In the genomic region with DNA sequence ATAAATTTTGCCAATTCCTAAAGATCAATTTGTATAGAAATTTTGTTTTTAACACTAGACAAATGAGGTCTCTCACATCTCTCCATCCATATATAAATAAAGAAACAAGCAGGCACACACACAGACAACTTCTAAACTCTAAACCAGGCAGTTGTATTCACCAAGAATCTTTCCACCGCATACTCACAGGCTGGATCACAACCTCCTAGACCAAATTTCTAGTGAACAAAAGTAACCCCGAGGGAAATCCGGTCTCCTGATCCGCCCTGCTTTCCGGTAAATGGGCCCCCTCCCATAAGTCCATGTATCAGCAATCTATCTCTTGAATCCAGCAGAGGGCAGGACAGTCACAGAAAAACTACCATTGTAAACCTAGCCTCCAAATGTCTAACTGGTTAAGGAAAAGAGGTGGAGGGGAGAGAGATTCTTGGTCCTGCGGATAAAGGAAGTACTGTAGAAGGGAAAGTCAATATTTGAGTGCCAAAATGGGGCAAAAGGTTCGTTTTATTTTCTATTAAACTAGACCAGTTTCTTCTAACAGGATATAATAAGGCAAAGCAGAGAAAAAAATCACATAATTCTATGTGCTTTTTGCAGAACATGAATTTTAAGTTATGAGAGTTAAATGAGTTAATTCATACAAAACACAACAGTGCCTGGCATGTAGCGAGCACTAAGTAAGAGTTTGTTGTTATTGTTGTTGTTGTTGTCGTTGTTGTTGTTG, we compare ENCODE assay signal across 1 cellular context.
TF ChIP-seq lines count a peak whose summit lies in the region.

No MANE protein-coding gene starts in this region.

TF ChIP-seq in HepG2, 621 proteins besides CTCF, POLR2A, EP300 and RAD21 (continued from another document and continues in another):
- TF ChIP-seq ZNF614 (CRISPR knock-in tag; IDR thresholded peaks at IDR 0.05; ENCODE audit: borderline replicate concordance) (0 out of 2 replicates have a peak, but pooled peaks have one; percentile 29), CAMTA2 (CRISPR knock-in tag; IDR thresholded peaks at IDR 0.05; ENCODE audit: borderline replicate concordance) (no peak), PBX2 (CRISPR knock-in tag; IDR thresholded peaks at IDR 0.05) (no peak), PCBP2 (optimal IDR thresholded peaks at IDR 0.05; ENCODE audit: low read depth, low read length, poor library complexity, severe bottlenecking) (no peak), IRF2 (CRISPR knock-in tag; IDR thresholded peaks at IDR 0.05) (no peak), RAD51 (IDR thresholded peaks at IDR 0.05; ENCODE audit: borderline replicate concordance) (no peak), MBD4 (IDR thresholded peaks at IDR 0.05; ENCODE audit: borderline replicate concordance, low read length) (no peak), NFE2 (CRISPR knock-in tag; IDR thresholded peaks at IDR 0.05) (no peak), ZNF7 (CRISPR knock-in tag; IDR thresholded peaks at IDR 0.05) (peak; percentile 8; the same call in 1 of the 2 replicates), THRA (CRISPR knock-in tag; IDR thresholded peaks at IDR 0.05; ENCODE audit: borderline replicate concordance) (0 out of 2 replicates have a peak, but pooled peaks have one; percentile 9), ZNF382 (CRISPR knock-in tag; IDR thresholded peaks at IDR 0.05; ENCODE audit: borderline replicate concordance) (no peak), ZNF256 (CRISPR knock-in tag; conservative IDR thresholded peaks at IDR 0.05) (no peak), KLF16 (CRISPR knock-in tag; IDR thresholded peaks at IDR 0.05) (peak in 1 of 2 experiments; percentile 31; a peak in 1 of 4 replicates), SALL1 (CRISPR knock-in tag; IDR thresholded peaks at IDR 0.05) (no peak), ZC3H4 (CRISPR knock-in tag; IDR thresholded peaks at IDR 0.05; ENCODE audit: borderline replicate concordance) (no peak), ZNF441 (CRISPR knock-in tag; IDR thresholded peaks at IDR 0.05; ENCODE audit: borderline replicate concordance) (no peak), ZNF331 (CRISPR knock-in tag; IDR thresholded peaks at IDR 0.05) (0 out of 2 replicates have a peak, but pooled peaks have one; percentile 20), ATRX (CRISPR knock-in tag; IDR thresholded peaks at IDR 0.05; ENCODE audit: borderline replicate concordance) (no peak), ZNF558 (CRISPR knock-in tag; IDR thresholded peaks at IDR 0.05; ENCODE audit: borderline replicate concordance) (no peak), ATF6 (CRISPR knock-in tag; conservative IDR thresholded peaks at IDR 0.05) (no peak), ZNF773 (CRISPR knock-in tag; IDR thresholded peaks at IDR 0.05; ENCODE audit: borderline replicate concordance) (no peak), KLF15 (CRISPR knock-in tag; IDR thresholded peaks at IDR 0.05; ENCODE audit: borderline replicate concordance) (no peak), ZNF501 (CRISPR knock-in tag; IDR thresholded peaks at IDR 0.05) (no peak), ZNF10 (CRISPR knock-in tag; IDR thresholded peaks at IDR 0.05; ENCODE audit: borderline replicate concordance, low read depth) (no peak), ZNF782 (CRISPR knock-in tag; IDR thresholded peaks at IDR 0.05; ENCODE audit: borderline replicate concordance) (no peak), MXD4 (CRISPR knock-in tag; IDR thresholded peaks at IDR 0.05) (no peak), SMAD3 (CRISPR knock-in tag; IDR thresholded peaks at IDR 0.05) (0 out of 2 replicates have a peak, but pooled peaks have one; percentile 36), ZNF781 (CRISPR knock-in tag; IDR thresholded peaks at IDR 0.05; ENCODE audit: borderline replicate concordance, not compliant biosample characterization) (no peak), EED (CRISPR knock-in tag; IDR thresholded peaks at IDR 0.05) (no peak), ZNF354B (CRISPR knock-in tag; IDR thresholded peaks at IDR 0.05) (no peak), ZNF747 (CRISPR knock-in tag; IDR thresholded peaks at IDR 0.05; ENCODE audit: borderline replicate concordance) (no peak), ZNF543 (CRISPR knock-in tag; IDR thresholded peaks at IDR 0.05) (0 out of 2 replicates have a peak, but pooled peaks have one; percentile 64), FOXK1 (CRISPR knock-in tag; IDR thresholded peaks at IDR 0.05; ENCODE audit: borderline replicate concordance, low read depth) (no peak; the same call in 1 of the 2 replicates), ELF3 (CRISPR knock-in tag; IDR thresholded peaks at IDR 0.05) (peak; percentile 31; the same call in 1 of the 2 replicates), RFX5 (IDR thresholded peaks at IDR 0.05; ENCODE audit: low read depth, low read length) (no peak), ZSCAN9 (CRISPR knock-in tag; IDR thresholded peaks at IDR 0.05; ENCODE audit: borderline replicate concordance) (0 out of 2 replicates have a peak, but pooled peaks have one; percentile 30), POGK (CRISPR knock-in tag; conservative IDR thresholded peaks at IDR 0.05) (no peak), CREB3 (CRISPR knock-in tag; IDR thresholded peaks at IDR 0.05) (no peak), POGZ (CRISPR knock-in tag; IDR thresholded peaks at IDR 0.05) (no peak), ZNF251 (CRISPR knock-in tag; IDR thresholded peaks at IDR 0.05) (no peak), GABPA (IDR thresholded peaks at IDR 0.05; ENCODE audit: low read depth, low read length) (no peak), GABPA (CRISPR knock-in tag; IDR thresholded peaks at IDR 0.05; ENCODE audit: low read depth) (peak; percentile 51; the same call in 1 of the 2 replicates), MIXL1 (CRISPR knock-in tag; IDR thresholded peaks at IDR 0.05) (peak; percentile 80), CBFB (CRISPR knock-in tag; IDR thresholded peaks at IDR 0.05) (no peak), ZNF678 (CRISPR knock-in tag; IDR thresholded peaks at IDR 0.05) (no peak), FOXA1 (IDR thresholded peaks at IDR 0.05) (no peak), FOXA1 (CRISPR knock-in tag; IDR thresholded peaks at IDR 0.05) (0 out of 2 replicates have a peak, but pooled peaks have one; percentile 30), KAT2B (IDR thresholded peaks at IDR 0.05; ENCODE audit: borderline replicate concordance, low read depth, low read length) (no peak), RBM39 (IDR thresholded peaks at IDR 0.05; ENCODE audit: low read depth, low read length, poor library complexity, severe bottlenecking) (no peak), ZNF746 (CRISPR knock-in tag; IDR thresholded peaks at IDR 0.05) (no peak), SOX6 (IDR thresholded peaks at IDR 0.05) (no peak), SOX6 (CRISPR knock-in tag; IDR thresholded peaks at IDR 0.05) (no peak; the same call in 1 of the 2 replicates), TSC22D2 (CRISPR knock-in tag; IDR thresholded peaks at IDR 0.05; ENCODE audit: borderline replicate concordance) (no peak), TAF15 (IDR thresholded peaks at IDR 0.05; ENCODE audit: low read depth, low read length, poor library complexity, severe bottlenecking) (no peak), ETV5 (CRISPR knock-in tag; IDR thresholded peaks at IDR 0.05; ENCODE audit: borderline replicate concordance) (no peak)
- TF ChIP-seq, protein P1, sequence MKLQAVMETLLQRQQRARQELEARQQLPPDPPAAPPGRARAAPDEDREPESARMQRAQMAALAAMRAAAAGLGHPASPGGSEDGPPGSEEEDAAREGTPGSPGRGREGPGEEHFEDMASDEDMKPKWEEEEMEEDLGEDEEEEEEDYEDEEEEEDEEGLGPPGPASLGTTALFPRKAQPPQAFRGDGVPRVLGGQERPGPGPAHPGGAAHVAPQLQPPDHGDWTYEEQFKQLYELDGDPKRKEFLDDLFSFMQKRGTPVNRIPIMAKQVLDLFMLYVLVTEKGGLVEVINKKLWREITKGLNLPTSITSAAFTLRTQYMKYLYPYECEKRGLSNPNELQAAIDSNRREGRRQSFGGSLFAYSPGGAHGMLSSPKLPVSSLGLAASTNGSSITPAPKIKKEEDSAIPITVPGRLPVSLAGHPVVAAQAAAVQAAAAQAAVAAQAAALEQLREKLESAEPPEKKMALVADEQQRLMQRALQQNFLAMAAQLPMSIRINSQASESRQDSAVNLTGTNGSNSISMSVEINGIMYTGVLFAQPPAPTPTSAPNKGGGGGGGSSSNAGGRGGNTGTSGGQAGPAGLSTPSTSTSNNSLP (IDR thresholded peaks at IDR 0.05; ENCODE audit: low read depth, low read length): 0 out of 2 replicates have a peak, but pooled peaks have one; percentile 46
- TF ChIP-seq, protein P2, sequence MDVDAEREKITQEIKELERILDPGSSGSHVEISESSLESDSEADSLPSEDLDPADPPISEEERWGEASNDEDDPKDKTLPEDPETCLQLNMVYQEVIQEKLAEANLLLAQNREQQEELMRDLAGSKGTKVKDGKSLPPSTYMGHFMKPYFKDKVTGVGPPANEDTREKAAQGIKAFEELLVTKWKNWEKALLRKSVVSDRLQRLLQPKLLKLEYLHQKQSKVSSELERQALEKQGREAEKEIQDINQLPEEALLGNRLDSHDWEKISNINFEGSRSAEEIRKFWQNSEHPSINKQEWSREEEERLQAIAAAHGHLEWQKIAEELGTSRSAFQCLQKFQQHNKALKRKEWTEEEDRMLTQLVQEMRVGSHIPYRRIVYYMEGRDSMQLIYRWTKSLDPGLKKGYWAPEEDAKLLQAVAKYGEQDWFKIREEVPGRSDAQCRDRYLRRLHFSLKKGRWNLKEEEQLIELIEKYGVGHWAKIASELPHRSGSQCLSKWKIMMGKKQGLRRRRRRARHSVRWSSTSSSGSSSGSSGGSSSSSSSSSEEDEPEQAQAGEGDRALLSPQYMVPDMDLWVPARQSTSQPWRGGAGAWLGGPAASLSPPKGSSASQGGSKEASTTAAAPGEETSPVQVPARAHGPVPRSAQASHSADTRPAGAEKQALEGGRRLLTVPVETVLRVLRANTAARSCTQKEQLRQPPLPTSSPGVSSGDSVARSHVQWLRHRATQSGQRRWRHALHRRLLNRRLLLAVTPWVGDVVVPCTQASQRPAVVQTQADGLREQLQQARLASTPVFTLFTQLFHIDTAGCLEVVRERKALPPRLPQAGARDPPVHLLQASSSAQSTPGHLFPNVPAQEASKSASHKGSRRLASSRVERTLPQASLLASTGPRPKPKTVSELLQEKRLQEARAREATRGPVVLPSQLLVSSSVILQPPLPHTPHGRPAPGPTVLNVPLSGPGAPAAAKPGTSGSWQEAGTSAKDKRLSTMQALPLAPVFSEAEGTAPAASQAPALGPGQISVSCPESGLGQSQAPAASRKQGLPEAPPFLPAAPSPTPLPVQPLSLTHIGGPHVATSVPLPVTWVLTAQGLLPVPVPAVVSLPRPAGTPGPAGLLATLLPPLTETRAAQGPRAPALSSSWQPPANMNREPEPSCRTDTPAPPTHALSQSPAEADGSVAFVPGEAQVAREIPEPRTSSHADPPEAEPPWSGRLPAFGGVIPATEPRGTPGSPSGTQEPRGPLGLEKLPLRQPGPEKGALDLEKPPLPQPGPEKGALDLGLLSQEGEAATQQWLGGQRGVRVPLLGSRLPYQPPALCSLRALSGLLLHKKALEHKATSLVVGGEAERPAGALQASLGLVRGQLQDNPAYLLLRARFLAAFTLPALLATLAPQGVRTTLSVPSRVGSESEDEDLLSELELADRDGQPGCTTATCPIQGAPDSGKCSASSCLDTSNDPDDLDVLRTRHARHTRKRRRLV (CRISPR knock-in tag; IDR thresholded peaks at IDR 0.05): no peak
